In the genomic region with DNA sequence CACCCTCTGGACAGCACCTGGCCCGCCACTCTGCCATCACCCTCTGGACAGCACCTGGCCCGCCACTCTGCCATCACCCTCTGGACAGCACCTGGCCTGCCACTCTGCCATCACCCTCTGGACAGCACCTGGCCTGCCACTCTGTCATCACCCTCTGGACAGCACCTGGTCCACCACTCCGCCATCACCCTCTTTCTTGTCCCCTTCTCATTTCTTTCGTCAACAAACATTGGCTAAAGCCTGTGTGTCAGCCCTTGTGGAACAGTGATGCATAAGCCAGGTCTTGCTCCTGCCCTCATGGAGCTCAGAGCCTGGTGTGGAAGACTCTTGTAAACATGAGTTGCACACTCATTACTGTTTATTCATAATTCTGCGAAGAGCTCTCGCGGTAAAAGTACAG, we compare ENCODE assay signal across 12 cellular contexts. TPM values are rescaled to one million over a fixed set of nuclear protein-coding genes. Genes with fewer than 3 reads are reported as not detected.
DNase-seq lines count a peak whose midpoint lies in the region; ATAC-seq and TF ChIP-seq lines count a peak whose summit lies in the region.
"Had no signal": no experiment of that assay in that cellular context is flagged by ENCODE, and none has a peak within 500 bp of the region (broad histone marks: within the 10 kb centered on the region; RNA-seq: fewer than 3 reads in every experiment).

No MANE protein-coding gene starts in this region.

- no peak for TF ChIP-seq CTCF in CD8-positive, alpha-beta T cell (IDR thresholded peaks at IDR 0.05)
- no peak for TF ChIP-seq CTCF in endothelial cell (IDR thresholded peaks at IDR 0.05; ENCODE audit: unreplicated experiment)

- no peaks in the 10 kb centered on the region for H3K9me3 ChIP-seq in CD8-positive, alpha-beta T cell (ENCODE audit: low read length)
- H3K9me3 ChIP-seq: SJSA1 had no signal

- POLR2A ChIA-PET in CD8-positive, alpha-beta T cell (lab: Charles Lee), result interaction anchor here (0.8 to 2.7 kb wide), 8 partner anchors 10 to 34 kb away, joined by 3 to 13 read pairs (median 6); partner anchors contain the start of gene CDK5R1
- POLR2A ChIA-PET in activated naive CD8-positive, alpha-beta T cell treated with anti-CD3 and anti-CD28 coated beads, Interleukin-2, amount 10 ng/mL, durations not matched to agents 7 days and 5 days (lab: Charles Lee), result interaction anchor here (1.0 to 5.5 kb wide), 9 partner anchors 8 to 35 kb away, joined by 3 to 60 read pairs (median 5); partner anchors contain the start of gene CDK5R1

- H3K27ac ChIP-seq in CD8-positive, alpha-beta T cell (ENCODE audit: low read depth, low read length), result no peak overlapping the region
- H3K27ac ChIP-seq: 22Rv1, SJSA1 had no signal

- peaks cover 75% of the 10 kb centered on the region for H3K4me1 Mint-ChIP-seq in CD8-positive, alpha-beta T cell (ENCODE audit: low read depth)
- peaks cover 64% of the 10 kb centered on the region for H3K4me1 Mint-ChIP-seq in activated naive CD8-positive, alpha-beta T cell treated with anti-CD3 and anti-CD28 coated beads, Interleukin-2, amount 10 ng/mL, durations not matched to agents 7 days and 5 days
- peaks cover 49 to 51% of the 10 kb centered on the region in 2 donors for H3K4me1 Mint-ChIP-seq in natural killer cell treated with Interleukin-12 subunit alpha and Interleukin-12 subunit beta and Interleukin-15 and Interleukin-18, amount 100 ng/mL, for 72 hours (ENCODE audit: low read depth in 2 of 2)
- peaks cover 28% of the 10 kb centered on the region for H3K4me1 Mint-ChIP-seq in endothelial cell (ENCODE audit: unreplicated experiment)

- no peak overlapping the region for H3K4me3 ChIP-seq in CD8-positive, alpha-beta T cell (ENCODE audit: low read depth, low read length)
- H3K4me3 ChIP-seq: SJSA1 had no signal

- H3K4me3 Mint-ChIP-seq in CD8-positive, alpha-beta T cell, result peak overlapping the region; percentile 35
- peak overlapping the region; percentile 25 for H3K4me3 Mint-ChIP-seq in activated naive CD8-positive, alpha-beta T cell treated with anti-CD3 and anti-CD28 coated beads, Interleukin-2, amount 10 ng/mL, durations not matched to agents 7 days and 5 days
- H3K4me3 Mint-ChIP-seq in natural killer cell treated with Interleukin-12 subunit alpha and Interleukin-12 subunit beta and Interleukin-15 and Interleukin-18, amount 100 ng/mL, for 72 hours, result peak overlapping the region; percentile 62
- no peak overlapping the region for H3K4me3 Mint-ChIP-seq in endothelial cell (ENCODE audit: unreplicated experiment)

- H3K9me3 Mint-ChIP-seq in CD8-positive, alpha-beta T cell, result no peaks in the 10 kb centered on the region
- no peaks in the 10 kb centered on the region for H3K9me3 Mint-ChIP-seq in activated naive CD8-positive, alpha-beta T cell treated with anti-CD3 and anti-CD28 coated beads, Interleukin-2, amount 10 ng/mL, durations not matched to agents 7 days and 5 days
- H3K9me3 Mint-ChIP-seq in natural killer cell treated with Interleukin-12 subunit alpha and Interleukin-12 subunit beta and Interleukin-15 and Interleukin-18, amount 100 ng/mL, for 72 hours, result no peaks in the 10 kb centered on the region
- H3K9me3 Mint-ChIP-seq in endothelial cell (ENCODE audit: unreplicated experiment), result no peaks in the 10 kb centered on the region

- H3K36me3 Mint-ChIP-seq in CD8-positive, alpha-beta T cell, result no peaks in the 10 kb centered on the region
- H3K36me3 Mint-ChIP-seq in activated naive CD8-positive, alpha-beta T cell treated with anti-CD3 and anti-CD28 coated beads, Interleukin-2, amount 10 ng/mL, durations not matched to agents 7 days and 5 days, result peaks cover 5% of the 10 kb centered on the region
- no peaks in the 10 kb centered on the region for H3K36me3 Mint-ChIP-seq in natural killer cell treated with Interleukin-12 subunit alpha and Interleukin-12 subunit beta and Interleukin-15 and Interleukin-18, amount 100 ng/mL, for 72 hours
- H3K36me3 Mint-ChIP-seq in endothelial cell (ENCODE audit: low read depth, unreplicated experiment), result no peaks in the 10 kb centered on the region

- H3K27me3 Mint-ChIP-seq in CD8-positive, alpha-beta T cell (ENCODE audit: low read depth), result no peaks in the 10 kb centered on the region
- no peaks in the 10 kb centered on the region for H3K27me3 Mint-ChIP-seq in activated naive CD8-positive, alpha-beta T cell treated with anti-CD3 and anti-CD28 coated beads, Interleukin-2, amount 10 ng/mL, durations not matched to agents 7 days and 5 days
- H3K27me3 Mint-ChIP-seq in natural killer cell treated with Interleukin-12 subunit alpha and Interleukin-12 subunit beta and Interleukin-15 and Interleukin-18, amount 100 ng/mL, for 72 hours, result no peaks in the 10 kb centered on the region
- H3K27me3 Mint-ChIP-seq in endothelial cell (ENCODE audit: unreplicated experiment), result peaks cover 4% of the 10 kb centered on the region

- H3K4me1 ChIP-seq in CD8-positive, alpha-beta T cell (ENCODE audit: insufficient read depth, low read length), result peaks cover 69% of the 10 kb centered on the region

- peak overlapping the region; percentile 87 for H3K27ac Mint-ChIP-seq in CD8-positive, alpha-beta T cell
- peak overlapping the region; percentile 67 for H3K27ac Mint-ChIP-seq in activated naive CD8-positive, alpha-beta T cell treated with anti-CD3 and anti-CD28 coated beads, Interleukin-2, amount 10 ng/mL, durations not matched to agents 7 days and 5 days
- H3K27ac Mint-ChIP-seq in natural killer cell treated with Interleukin-12 subunit alpha and Interleukin-12 subunit beta and Interleukin-15 and Interleukin-18, amount 100 ng/mL, for 72 hours, result peak overlapping the region in 1 of 2 donors; percentile 53
- no peak overlapping the region for H3K27ac Mint-ChIP-seq in endothelial cell (ENCODE audit: unreplicated experiment)

- no peaks in the 10 kb centered on the region for H3K36me3 ChIP-seq in CD8-positive, alpha-beta T cell (ENCODE audit: insufficient read depth, low read length)
- H3K36me3 ChIP-seq: SJSA1 had no signal

- CTCF ChIA-PET in CD8-positive, alpha-beta T cell (lab: Charles Lee), result interaction anchor here (1.0 to 2.6 kb wide), 7 partner anchors 13 to 141 kb away, joined by 3 to 15 read pairs (median 4); partner anchors contain the start of gene CDK5R1

- no peak for ATAC-seq in CD8-positive, alpha-beta T cell
- no peak for ATAC-seq in activated naive CD8-positive, alpha-beta T cell treated with anti-CD3 and anti-CD28 coated beads, Interleukin-2, amount 10 ng/mL, durations not matched to agents 7 days and 5 days (ENCODE audit: low read depth)
- no peak for ATAC-seq in natural killer cell treated with Interleukin-12 subunit alpha and Interleukin-12 subunit beta and Interleukin-15 and Interleukin-18, amount 100 ng/mL, for 72 hours
- no peak for ATAC-seq in GM18867 (IDR thresholded peaks at IDR 0.05; ENCODE audit: unreplicated experiment)

- peak; percentile 15 for DNase-seq in NCI-H146 (lab: John Stamatoyannopoulos, UW)
- no peak for DNase-seq in NCI-H146 treated with DMSO at 0.1 percent for 48 hours (lab: John Stamatoyannopoulos, UW; ENCODE audit: unreplicated experiment)
- DNase-seq in CD8-positive, alpha-beta T cell, result no peak
- no peak for DNase-seq in activated naive CD8-positive, alpha-beta T cell treated with anti-CD3 and anti-CD28 coated beads, Interleukin-2, amount 10 ng/mL, durations not matched to agents 7 days and 5 days
- DNase-seq in natural killer cell treated with Interleukin-12 subunit alpha and Interleukin-12 subunit beta and Interleukin-15 and Interleukin-18, amount 100 ng/mL, for 72 hours (ENCODE audit: low spot score), result no peak
- DNase-seq in endothelial cell (ENCODE audit: low spot score), result no peak
- DNase-seq in MV-4-11 (lab: John Stamatoyannopoulos, UW), result no peak
- DNase-seq: NCI-H1048, NCI-H2171 treated with DMSO at 0.1 percent for 48 hours had no signal

- H3K27me3 ChIP-seq in CD8-positive, alpha-beta T cell (ENCODE audit: insufficient read depth, low read length), result no peaks in the 10 kb centered on the region
- H3K27me3 ChIP-seq: SJSA1 had no signal

- intact Hi-C loops in CD8-positive, alpha-beta T cell (cut with DNase I, micrococcal nuclease), result loop anchor here (2.0 kb wide), 1 partner anchor 15 kb away; no protein-coding TSS in a partner anchor

RNA-seq across cellular contexts. Expression of gene CDK5R1, which starts 31.2 kb away (rescaled TPM):
- 1 to 10 TPM; 5.6 to 5.9 TPM for total RNA-seq in CD8-positive, alpha-beta T cell
- total RNA-seq in activated naive CD8-positive, alpha-beta T cell treated with anti-CD3 and anti-CD28 coated beads, Interleukin-2, amount 10 ng/mL, durations not matched to agents 7 days and 5 days, result 1 to 10 TPM; 8.1 to 8.4 TPM
- total RNA-seq in natural killer cell treated with Interleukin-12 subunit alpha and Interleukin-12 subunit beta and Interleukin-15 and Interleukin-18, amount 100 ng/mL, for 72 hours, result 1 to 10 TPM; 3.7 to 5.9 TPM
- 2.2 TPM for total RNA-seq in endothelial cell (ENCODE audit: unreplicated experiment)
